In the genomic region with DNA sequence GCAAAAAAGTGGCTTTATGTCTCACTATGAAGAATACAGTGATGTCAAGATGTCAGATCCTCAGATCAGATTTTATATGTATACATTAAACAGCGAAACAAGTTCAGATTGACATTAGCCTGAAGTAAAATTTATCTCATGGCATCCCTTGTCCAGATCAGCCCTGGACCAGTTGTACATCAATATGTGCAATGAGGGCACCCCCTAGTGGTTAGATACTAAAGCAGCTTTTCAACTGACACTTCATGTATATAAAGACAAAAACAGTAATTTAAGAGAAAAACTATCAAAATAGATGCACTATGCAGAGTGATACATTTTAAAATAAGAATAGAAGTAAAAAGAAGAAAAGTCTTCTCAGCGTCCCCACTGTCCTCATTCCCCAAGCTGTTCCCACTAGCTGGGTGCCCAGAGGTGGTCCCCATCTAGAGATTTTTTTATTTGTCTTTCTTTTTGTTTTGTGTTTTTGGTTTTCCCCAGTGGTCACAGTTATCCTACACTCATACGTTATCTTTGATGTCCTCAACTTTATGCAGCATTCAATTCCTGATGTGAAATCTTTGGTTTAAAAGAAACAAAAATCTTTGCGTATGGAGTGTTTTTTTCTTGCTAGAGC, we compare ENCODE assay signal across 8 cellular contexts.
DNase-seq lines count a peak whose midpoint lies in the region; ATAC-seq and TF ChIP-seq lines count a peak whose summit lies in the region.

No MANE protein-coding gene starts in this region.

- H3K9me2 ChIP-seq in DOHH2 (replicated peaks; ENCODE audit: control insufficient read depth, low read length) (no peaks in the 10 kb centered on the region), OCI-LY1 (ENCODE audit: low read depth, low read length) (no peaks in the 10 kb centered on the region)

- peak; percentile 64 for ATAC-seq in GM19438 (IDR thresholded peaks at IDR 0.05; ENCODE audit: low read depth, unreplicated experiment)

- H4K20me1 ChIP-seq in DOHH2 (ENCODE audit: control insufficient read depth, insufficient read depth, low read depth, low read length): no peaks in the 10 kb centered on the region
- no peaks in the 10 kb centered on the region for H4K20me1 ChIP-seq in OCI-LY1 (ENCODE audit: insufficient read depth, low read length)

- H3K27me3 ChIP-seq in DOHH2 (ENCODE audit: control insufficient read depth, low read length): no peaks in the 10 kb centered on the region
- H3K27me3 ChIP-seq in OCI-LY1 (ENCODE audit: insufficient read depth, low read length): no peaks in the 10 kb centered on the region

- H3K79me2 ChIP-seq in DOHH2 (ENCODE audit: control insufficient read depth, low read length) (no peaks in the 10 kb centered on the region), OCI-LY1 (ENCODE audit: insufficient read depth, low read length) (no peaks in the 10 kb centered on the region)

- no peaks in the 10 kb centered on the region for H3K9me3 ChIP-seq in DOHH2 (ENCODE audit: control insufficient read depth, insufficient read depth, low read length)
- H3K9me3 ChIP-seq in OCI-LY1 (ENCODE audit: low read length): no peaks in the 10 kb centered on the region

- peak in 48 of 76 experiments; percentile 1 to 81 (median 46) for DNase-seq in HUDEP-2 (lab: John Stamatoyannopoulos, UW; ENCODE audit: unreplicated experiment in 76 of 76)
- peak; percentile 1 to 46 for DNase-seq in dermis microvascular lymphatic vessel endothelial cell (ENCODE audit: low read depth in 2 of 2)
- DNase-seq in midbrain (lab: John Stamatoyannopoulos, UW): peak; percentile 72
- DNase-seq in cortex of kidney (lab: John Stamatoyannopoulos, UW): no peak
- no peak for DNase-seq in activated CD4-positive, alpha-beta T cell treated with anti-CD3 and anti-CD28 coated beads, Interleukin-2, amount 50 U/mL, for 4 hours

- H3K4me3 ChIP-seq in DOHH2 (ENCODE audit: low read length): no peak overlapping the region
- H3K4me3 ChIP-seq in OCI-LY1 (ENCODE audit: low read depth, low read length, poor library complexity, severe bottlenecking): no peak overlapping the region

- H3K36me3 ChIP-seq in DOHH2 (ENCODE audit: control insufficient read depth, low read length): no peaks in the 10 kb centered on the region
- H3K36me3 ChIP-seq in OCI-LY1 (ENCODE audit: insufficient read depth, low read length): no peaks in the 10 kb centered on the region

- H3K27ac ChIP-seq in DOHH2 (ENCODE audit: low read depth, low read length) (no peak overlapping the region), OCI-LY1 (ENCODE audit: low read depth, low read length, poor library complexity, severe bottlenecking) (no peak overlapping the region)

- H3F3A ChIP-seq in DOHH2 (ENCODE audit: control insufficient read depth, insufficient read depth) (no peaks in the 10 kb centered on the region), OCI-LY1 (ENCODE audit: insufficient read depth, low read length) (no peaks in the 10 kb centered on the region)

- H3K9ac ChIP-seq in OCI-LY1 (ENCODE audit: low read length): no peak overlapping the region

- H3K4me1 ChIP-seq in DOHH2 (ENCODE audit: control insufficient read depth, low read length): no peaks in the 10 kb centered on the region
- H3K4me1 ChIP-seq in OCI-LY1 (ENCODE audit: insufficient read depth, low read length, severe bottlenecking): no peaks in the 10 kb centered on the region

- H3K4me2 ChIP-seq in DOHH2 (ENCODE audit: low read length): no peak overlapping the region
- H3K4me2 ChIP-seq in OCI-LY1 (ENCODE audit: low read length): no peak overlapping the region

- H2AFZ ChIP-seq in OCI-LY1 (ENCODE audit: low read length): no peak overlapping the region

- TF ChIP-seq CTCF in DOHH2 (IDR thresholded peaks at IDR 0.05; ENCODE audit: low read depth, low read length, poor library complexity, severe bottlenecking): peak; percentile 81
- TF ChIP-seq CTCF in OCI-LY1 (IDR thresholded peaks at IDR 0.05; ENCODE audit: low read length): peak; percentile 86

Comparison
In these comparisons a context has a peak if more than half of its experiments do, and no peak if none do; other contexts are left out.
1. DNase-seq: peak in HUDEP-2 (48 of 76), dermis microvascular lymphatic vessel endothelial cell (2 of 2) and midbrain (single experiment); none in cortex of kidney (single experiment) and activated CD4-positive, alpha-beta T cell treated with anti-CD3 and anti-CD28 coated beads, Interleukin-2, amount 50 U/mL, for 4 hours (0 of 2).